Comparison of ENCODE assay signal across 14 cellular contexts in the genomic region with DNA sequence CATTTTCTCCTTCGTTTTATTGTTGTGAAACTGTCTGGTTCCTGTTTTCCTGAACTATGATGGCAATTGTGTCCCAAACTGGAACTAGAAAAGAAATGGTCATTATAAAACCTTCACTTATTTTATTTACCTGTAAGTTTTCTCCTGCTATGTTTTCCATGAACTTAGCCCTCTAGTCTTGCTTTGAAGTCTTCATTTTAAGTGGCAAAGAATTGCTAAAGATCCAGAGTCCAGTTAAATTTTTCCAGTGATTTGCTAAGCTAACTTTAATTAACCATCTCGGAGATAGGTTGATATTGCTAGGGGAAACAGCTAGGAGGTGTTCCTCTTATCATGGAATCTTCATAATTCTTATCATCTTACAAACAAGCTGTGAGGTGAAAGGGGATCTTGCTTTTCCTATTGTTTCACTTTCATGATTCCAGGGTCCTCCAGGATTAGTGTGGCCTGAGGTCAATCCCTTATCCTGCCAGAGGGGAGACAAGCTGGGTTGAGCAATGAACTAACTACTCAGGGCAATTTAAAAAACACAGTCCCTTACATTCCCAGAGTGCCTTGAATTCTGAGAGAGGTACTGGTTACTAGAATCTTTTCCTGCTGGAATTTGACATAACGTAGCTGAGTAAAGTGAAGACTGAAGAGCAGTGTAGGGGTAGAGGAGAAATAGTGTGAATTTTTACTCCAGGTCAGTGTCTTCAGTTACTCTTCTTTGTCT.
A peak's percentile ranks its signal among the peaks of the same experiment; 100 is the strongest.
DNase-seq lines count a peak whose midpoint lies in the region; ATAC-seq, FAIRE-seq and TF ChIP-seq lines count a peak whose summit lies in the region.
"Had no signal": no experiment of that assay in that cellular context is flagged by ENCODE, and none has a peak within 500 bp of the region (broad histone marks: within the 10 kb centered on the region; RNA-seq: fewer than 3 reads in every experiment).

No MANE protein-coding gene starts in this region.

- H3K36me3 ChIP-seq in SK-N-SH (replicated peaks in 1 of 2; ENCODE audit: control insufficient read depth in 1 of 2, insufficient read depth in 2 of 2, low read length in 1 of 2) = peaks cover 2 to 16% of the 10 kb centered on the region in 2 experiments
- peaks cover 8% of the 10 kb centered on the region for H3K36me3 ChIP-seq in left ventricle myocardium inferior

- H3K9me3 Mint-ChIP-seq in progenitor cell of endocrine pancreas (ENCODE audit: low read depth) = no peaks in the 10 kb centered on the region
- H3K9me3 Mint-ChIP-seq in stimulated activated naive CD8-positive, alpha-beta T cell treated with anti-CD3 and anti-CD28 coated beads, Interleukin-15, amount 100 ng/mL, for 72 hours = no peaks in the 10 kb centered on the region
- H3K9me3 Mint-ChIP-seq: activated naive CD4-positive, alpha-beta T cell treated with anti-CD3 and anti-CD28 coated beads, Interleukin-2, amount 50 U/mL, for 72 hours had no signal

- no peak overlapping the region for H3K4me3 Mint-ChIP-seq in progenitor cell of endocrine pancreas (ENCODE audit: low read depth)
- no peak overlapping the region for H3K4me3 Mint-ChIP-seq in stimulated activated naive CD8-positive, alpha-beta T cell treated with anti-CD3 and anti-CD28 coated beads, Interleukin-15, amount 100 ng/mL, for 72 hours
- H3K4me3 Mint-ChIP-seq: activated CD4-positive, alpha-beta T cell treated with anti-CD3 and anti-CD28 coated beads for 36 hours had no signal

- peaks cover 15% of the 10 kb centered on the region for H3K79me2 ChIP-seq in SK-N-SH (ENCODE audit: insufficient read depth)

- TF ChIP-seq EP300 in SK-N-SH (IDR thresholded peaks at IDR 0.05; ENCODE audit: borderline replicate concordance in 1 of 2, low read depth in 1 of 2, low read length in 1 of 2) = no peak

- DNase-seq in D721Med (ENCODE audit: insufficient read length, low spot score) = no peak
- DNase-seq in SK-N-SH = no peak
- no peak for DNase-seq in left ventricle myocardium inferior
- no peak for DNase-seq in progenitor cell of endocrine pancreas (ENCODE audit: low spot score, unreplicated experiment)
- DNase-seq in stimulated activated naive CD8-positive, alpha-beta T cell treated with anti-CD3 and anti-CD28 coated beads, Interleukin-15, amount 100 ng/mL, for 72 hours = no peak
- DNase-seq in superior temporal gyrus (ENCODE audit: extremely low spot score) = no peak
- no peak for DNase-seq in NCI-H774 (lab: John Stamatoyannopoulos, UW)
- DNase-seq: activated CD4-positive, alpha-beta T cell treated with anti-CD3 and anti-CD28 coated beads for 36 hours; NCI-H2029 had no signal

- no peak for TF ChIP-seq RAD21 in SK-N-SH (IDR thresholded peaks at IDR 0.05; ENCODE audit: low read length)

- no peak overlapping the region for H3K9ac ChIP-seq in SK-N-SH

- no peaks in the 10 kb centered on the region for H3K9me2 ChIP-seq in SK-N-SH

- intact Hi-C loops in left ventricle myocardium inferior (cut with micrococcal nuclease) = no loop called here

- H3F3A ChIP-seq in SK-N-SH (replicated peaks; ENCODE audit: insufficient read depth) = no peaks in the 10 kb centered on the region

- CTCF ChIA-PET in SK-N-SH (lab: Yijun Ruan, JAX) = interaction anchor here (1.1 to 2.3 kb wide), 2 partner anchors 37 to 133 kb away, joined by 3 to 9 read pairs; no protein-coding TSS in a partner anchor

- H3K4me3 ChIP-seq in SK-N-SH (ENCODE audit: low read depth in 2 of 2, low read length in 1 of 2) (no peak overlapping the region), left ventricle myocardium inferior (no peak overlapping the region)

- no peak for ATAC-seq in HG03135 (IDR thresholded peaks at IDR 0.05; ENCODE audit: unreplicated experiment)
- no peak for ATAC-seq in stimulated activated naive CD8-positive, alpha-beta T cell treated with anti-CD3 and anti-CD28 coated beads, Interleukin-15, amount 100 ng/mL, for 72 hours
- ATAC-seq: activated CD4-positive, alpha-beta T cell treated with anti-CD3 and anti-CD28 coated beads for 36 hours had no signal

- peaks cover 1% of the 10 kb centered on the region for H3K36me3 Mint-ChIP-seq in progenitor cell of endocrine pancreas (ENCODE audit: insufficient read depth)

- peak overlapping the region; percentile 17; the same call in 1 of the 2 replicates for H3K4me2 ChIP-seq in SK-N-SH

- no peaks in the 10 kb centered on the region for H4K20me1 ChIP-seq in SK-N-SH (ENCODE audit: insufficient read depth)

- peak; percentile 32 for FAIRE-seq in D721Med (lab: Jason Lieb, UNC)

- WGBS in SK-N-SH (ENCODE audit: low lambda C conversion rate) = 71% methylated on average over 3 of the region's 3 CpGs

- H3K4me1 ChIP-seq in SK-N-SH (ENCODE audit: control insufficient read depth in 1 of 2, insufficient read depth in 2 of 2, low read depth in 1 of 2, low read length in 1 of 2) (peaks cover 39 to 53% of the 10 kb centered on the region in 2 experiments; a peak in 3 of 4 replicates), left ventricle myocardium inferior (peaks cover 69% of the 10 kb centered on the region)

- POLR2A ChIA-PET in SK-N-SH (lab: Yijun Ruan, JAX) = no interaction called here

- peak overlapping the region; percentile 46 for H3K27ac Mint-ChIP-seq in progenitor cell of endocrine pancreas
- no peak overlapping the region for H3K27ac Mint-ChIP-seq in stimulated activated naive CD8-positive, alpha-beta T cell treated with anti-CD3 and anti-CD28 coated beads, Interleukin-15, amount 100 ng/mL, for 72 hours
- H3K27ac Mint-ChIP-seq: activated CD4-positive, alpha-beta T cell treated with anti-CD3 and anti-CD28 coated beads for 36 hours had no signal

- H3K9me3 ChIP-seq in SK-N-SH = no peaks in the 10 kb centered on the region
- H3K9me3 ChIP-seq in left ventricle myocardium inferior (replicated peaks) = no peaks in the 10 kb centered on the region

- peaks cover 37% of the 10 kb centered on the region for H3K4me1 Mint-ChIP-seq in progenitor cell of endocrine pancreas (ENCODE audit: low read depth)
- H3K4me1 Mint-ChIP-seq in stimulated activated naive CD8-positive, alpha-beta T cell treated with anti-CD3 and anti-CD28 coated beads, Interleukin-15, amount 100 ng/mL, for 72 hours = peaks cover 19% of the 10 kb centered on the region

- no peak for TF ChIP-seq CTCF in D721Med (IDR thresholded peaks at IDR 0.05; ENCODE audit: insufficient read depth, missing control alignments)
- TF ChIP-seq CTCF in SK-N-SH (IDR thresholded peaks at IDR 0.05) = no peak
- TF ChIP-seq CTCF in left ventricle myocardium inferior (IDR thresholded peaks at IDR 0.05; ENCODE audit: borderline replicate concordance) = peak; percentile 27
- peak; percentile 25 for TF ChIP-seq CTCF in progenitor cell of endocrine pancreas (IDR thresholded peaks at IDR 0.05; ENCODE audit: unreplicated experiment)

- H3K27me3 Mint-ChIP-seq in progenitor cell of endocrine pancreas = no peaks in the 10 kb centered on the region
- H3K27me3 Mint-ChIP-seq in stimulated activated naive CD8-positive, alpha-beta T cell treated with anti-CD3 and anti-CD28 coated beads, Interleukin-15, amount 100 ng/mL, for 72 hours = no peaks in the 10 kb centered on the region
- H3K27me3 Mint-ChIP-seq: activated CD4-positive, alpha-beta T cell treated with anti-CD3 and anti-CD28 coated beads for 36 hours had no signal

- H3K27me3 ChIP-seq in SK-N-SH (ENCODE audit: insufficient read depth) (no peaks in the 10 kb centered on the region), left ventricle myocardium inferior (ENCODE audit: low read depth) (no peaks in the 10 kb centered on the region)

- H3K27ac ChIP-seq in SK-N-SH (ENCODE audit: low read depth in 2 of 2, low read length in 1 of 2) (peak overlapping the region; percentile 17 to 71; a peak in 3 of 4 replicates), left ventricle myocardium inferior (replicated peaks) (peak overlapping the region; percentile 53)
- H3K27ac ChIP-seq: C4-2B, epithelial cell of prostate, HL-60 had no signal

- H2AFZ ChIP-seq in SK-N-SH (ENCODE audit: low read depth) = no peak overlapping the region

TF ChIP-seq in SK-N-SH, 30 proteins besides CTCF, POLR2A, EP300 and RAD21:
- 0 out of 2 replicates have a peak, but pooled peaks have one; percentile 20 for TF ChIP-seq GATA2 (CRISPR knock-in tag; IDR thresholded peaks at IDR 0.05)
- TF ChIP-seq, protein P1, sequence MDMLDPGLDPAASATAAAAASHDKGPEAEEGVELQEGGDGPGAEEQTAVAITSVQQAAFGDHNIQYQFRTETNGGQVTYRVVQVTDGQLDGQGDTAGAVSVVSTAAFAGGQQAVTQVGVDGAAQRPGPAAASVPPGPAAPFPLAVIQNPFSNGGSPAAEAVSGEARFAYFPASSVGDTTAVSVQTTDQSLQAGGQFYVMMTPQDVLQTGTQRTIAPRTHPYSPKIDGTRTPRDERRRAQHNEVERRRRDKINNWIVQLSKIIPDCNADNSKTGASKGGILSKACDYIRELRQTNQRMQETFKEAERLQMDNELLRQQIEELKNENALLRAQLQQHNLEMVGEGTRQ (IDR thresholded peaks at IDR 0.05; ENCODE audit: borderline replicate concordance, low read depth, low read length) = no peak
TF ChIP-seq in SK-N-SH: peak in this region for 1.

Comparison
In these comparisons a context has a peak if more than half of its experiments do, and no peak if none do; other contexts are left out.
1. CTCF ChIP-seq: peak in left ventricle myocardium inferior (single experiment) and progenitor cell of endocrine pancreas (single experiment); none in D721Med (single experiment) and SK-N-SH (single experiment).